In genomic region chr3:174440350-174440716, GRCh38 we compare ENCODE assay signal across 9 cellular contexts.
A peak's percentile ranks its signal among the peaks of the same experiment; 100 is the strongest.
DNase-seq lines count a peak whose midpoint lies in the region; ATAC-seq and TF ChIP-seq lines count a peak whose summit lies in the region.
"Had no signal": no experiment of that assay in that cellular context is flagged by ENCODE, and none has a peak within 500 bp of the region (broad histone marks: within the 10 kb centered on the region; RNA-seq: fewer than 3 reads in every experiment).

No MANE protein-coding gene starts in this region.

- H3K36me3 ChIP-seq in right lobe of liver: no peaks in the 10 kb centered on the region
- H3K36me3 ChIP-seq in uterus: no peaks in the 10 kb centered on the region

- peak overlapping the region; percentile 82 for H3K27ac ChIP-seq in caudate nucleus (ENCODE audit: low read depth, low read length)
- H3K27ac ChIP-seq in right lobe of liver: peak overlapping the region; percentile 90 to 97 (median 91)
- H3K27ac ChIP-seq in uterus: peak overlapping the region; percentile 98

- intact Hi-C loops in right lobe of liver (cut with DNase I): no loop called here
- intact Hi-C loops in uterus (cut with DNase I; ENCODE audit: low total_unique reads): no loop called here

- 0% methylated on average over 6 of the region's 6 CpGs for WGBS in right lobe of liver (ENCODE audit: insufficient coverage, low coverage, low lambda C conversion rate, missing lambda C conversion rate)

- peaks cover 26% of the 10 kb centered on the region for H3K27me3 Mint-ChIP-seq in activated CD8-positive, alpha-beta memory T cell treated with anti-CD3 and anti-CD28 coated beads, Interleukin-2, amount 10 ng/mL, durations not matched to agents 7 days and 5 days

- no peak for DNase-seq in activated CD8-positive, alpha-beta memory T cell treated with anti-CD3 and anti-CD28 coated beads, Interleukin-2, amount 10 ng/mL, durations not matched to agents 7 days and 5 days
- no peak for DNase-seq in activated CD8-positive, alpha-beta memory T cell treated with anti-CD3 and anti-CD28 coated beads, Interleukin-2, amount 50 U/mL, for 4 hours
- DNase-seq in NCI-H345 treated with DMSO at 0.1 percent for 48 hours (lab: John Stamatoyannopoulos, UW; ENCODE audit: unreplicated experiment): peak; percentile 45
- peak in 2 of 61 donors; percentile 17 to 28 for DNase-seq in caudate nucleus (lab: John Stamatoyannopoulos, UW)
- no peak for DNase-seq in right lobe of liver
- DNase-seq in uterus: peak; percentile 36 to 42

- TF ChIP-seq CTCF in right lobe of liver (IDR thresholded peaks at IDR 0.05) (no peak), uterus (IDR thresholded peaks at IDR 0.05) (no peak)

- peaks cover 0 to 12% (median 5%) of the 10 kb centered on the region in 4 donors for H3K4me1 ChIP-seq in right lobe of liver
- H3K4me1 ChIP-seq in uterus: no peaks in the 10 kb centered on the region

- CTCF ChIA-PET in activated CD8-positive, alpha-beta memory T cell treated with anti-CD3 and anti-CD28 coated beads, Interleukin-2, amount 10 ng/mL, durations not matched to agents 7 days and 5 days (lab: Charles Lee): no interaction called here

- no peak for TF ChIP-seq POLR2A in right lobe of liver (IDR thresholded peaks at IDR 0.05)
- no peak for TF ChIP-seq POLR2A in uterus (IDR thresholded peaks at IDR 0.05)

- no peak for ATAC-seq in activated CD8-positive, alpha-beta memory T cell treated with anti-CD3 and anti-CD28 coated beads, Interleukin-2, amount 10 ng/mL, durations not matched to agents 7 days and 5 days
- ATAC-seq in right lobe of liver (no peak), GM18870 (IDR thresholded peaks at IDR 0.05; ENCODE audit: unreplicated experiment) (no peak), GM21390 (IDR thresholded peaks at IDR 0.05; ENCODE audit: unreplicated experiment) (no peak)

- peaks cover 1% of the 10 kb centered on the region for H3K36me3 Mint-ChIP-seq in activated CD8-positive, alpha-beta memory T cell treated with anti-CD3 and anti-CD28 coated beads, Interleukin-2, amount 10 ng/mL, durations not matched to agents 7 days and 5 days

- H3K4me3 ChIP-seq in right lobe of liver (peak overlapping the region; percentile 81 to 85 (median 81)), uterus (peak overlapping the region; percentile 53 to 79)

- peaks cover 7% of the 10 kb centered on the region for H3K4me1 Mint-ChIP-seq in activated CD8-positive, alpha-beta memory T cell treated with anti-CD3 and anti-CD28 coated beads, Interleukin-2, amount 10 ng/mL, durations not matched to agents 7 days and 5 days

- no peaks in the 10 kb centered on the region for H3K9me3 ChIP-seq in right lobe of liver
- no peaks in the 10 kb centered on the region for H3K9me3 ChIP-seq in uterus

- H3K9me3 Mint-ChIP-seq in activated CD8-positive, alpha-beta memory T cell treated with anti-CD3 and anti-CD28 coated beads, Interleukin-2, amount 10 ng/mL, durations not matched to agents 7 days and 5 days (ENCODE audit: low read depth): no peaks in the 10 kb centered on the region

- no peak overlapping the region for H3K27ac Mint-ChIP-seq in activated CD8-positive, alpha-beta memory T cell treated with anti-CD3 and anti-CD28 coated beads, Interleukin-2, amount 10 ng/mL, durations not matched to agents 7 days and 5 days

- peak overlapping the region; percentile 21 for H3K4me3 Mint-ChIP-seq in activated CD8-positive, alpha-beta memory T cell treated with anti-CD3 and anti-CD28 coated beads, Interleukin-2, amount 10 ng/mL, durations not matched to agents 7 days and 5 days
- H3K4me3 Mint-ChIP-seq: central memory CD8-positive, alpha-beta T cell had no signal

- H3K27me3 ChIP-seq in right lobe of liver (no peaks in the 10 kb centered on the region), uterus (no peaks in the 10 kb centered on the region)

Comparison
In these comparisons a context has a peak if more than half of its experiments do, and no peak if none do; other contexts are left out.
1. DNase-seq: peak in NCI-H345 treated with DMSO at 0.1 percent for 48 hours (single experiment) and uterus (2 of 2); none in activated CD8-positive, alpha-beta memory T cell treated with anti-CD3 and anti-CD28 coated beads, Interleukin-2, amount 10 ng/mL, durations not matched to agents 7 days and 5 days (single experiment), activated CD8-positive, alpha-beta memory T cell treated with anti-CD3 and anti-CD28 coated beads, Interleukin-2, amount 50 U/mL, for 4 hours (single experiment) and right lobe of liver (0 of 3).
2. Peak in every context shown above with its lines, with median percentiles within 50 percentile points of each other: H3K27ac ChIP-seq.